2 cellular contexts compared by ENCODE assay signal in genomic region chr1:237864338-237865244, GRCh38.
TF ChIP-seq lines count a peak whose summit lies in the region.

No MANE protein-coding gene starts in this region.

TF ChIP-seq in HEK293, 187 proteins besides CTCF, POLR2A, EP300 and RAD21 (continued from another document):
- TF ChIP-seq ZNF692 (tag by site-specific recombination; IDR thresholded peaks at IDR 0.05) (peak; percentile 58; the same call in 1 of the 2 replicates), KLF16 (tag by site-specific recombination; IDR thresholded peaks at IDR 0.05) (peak; percentile 19; the same call in 1 of the 2 replicates), ZSCAN30 (tag by site-specific recombination; IDR thresholded peaks at IDR 0.05) (peak; percentile 87), ZBTB21 (tag by site-specific recombination; IDR thresholded peaks at IDR 0.05) (peak; percentile 36; the same call in 1 of the 2 replicates), ZNF660 (tag by site-specific recombination; IDR thresholded peaks at IDR 0.05) (peak; percentile 95), ZEB2 (tag by site-specific recombination; IDR thresholded peaks at IDR 0.05) (peak; percentile 63; the same call in 1 of the 2 replicates)
- TF ChIP-seq, protein P1, sequence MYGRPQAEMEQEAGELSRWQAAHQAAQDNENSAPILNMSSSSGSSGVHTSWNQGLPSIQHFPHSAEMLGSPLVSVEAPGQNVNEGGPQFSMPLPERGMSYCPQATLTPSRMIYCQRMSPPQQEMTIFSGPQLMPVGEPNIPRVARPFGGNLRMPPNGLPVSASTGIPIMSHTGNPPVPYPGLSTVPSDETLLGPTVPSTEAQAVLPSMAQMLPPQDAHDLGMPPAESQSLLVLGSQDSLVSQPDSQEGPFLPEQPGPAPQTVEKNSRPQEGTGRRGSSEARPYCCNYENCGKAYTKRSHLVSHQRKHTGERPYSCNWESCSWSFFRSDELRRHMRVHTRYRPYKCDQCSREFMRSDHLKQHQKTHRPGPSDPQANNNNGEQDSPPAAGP (tag by site-specific recombination; IDR thresholded peaks at IDR 0.05), result 0 out of 2 replicates have a peak, but pooled peaks have one; percentile 30

TF ChIP-seq in GM12878, 131 proteins besides CTCF, POLR2A, EP300 and RAD21 (continued from another document and continues in another):
- TF ChIP-seq ZNF217 (IDR thresholded peaks at IDR 0.05) (no peak), RELA (IDR thresholded peaks at IDR 0.05; ENCODE audit: borderline replicate concordance, partially characterized antibody) (peak; percentile 29), KLF5 (IDR thresholded peaks at IDR 0.05; ENCODE audit: partially characterized antibody) (no peak), BMI1 (IDR thresholded peaks at IDR 0.05; ENCODE audit: borderline replicate concordance) (no peak), FOXK2 (IDR thresholded peaks at IDR 0.05) (no peak), MEF2B (IDR thresholded peaks at IDR 0.05; ENCODE audit: partially characterized antibody, poor library complexity, severe bottlenecking) (no peak), GATAD2B (conservative IDR thresholded peaks at IDR 0.05; ENCODE audit: low read depth) (0 out of 2 replicates have a peak, but pooled peaks have one; percentile 36), CHD4 (IDR thresholded peaks at IDR 0.05) (no peak), TAF1 (IDR thresholded peaks at IDR 0.05; ENCODE audit: borderline replicate concordance, low read depth, low read length) (no peak), NR2C2 (IDR thresholded peaks at IDR 0.05; ENCODE audit: borderline replicate concordance, control insufficient read depth, insufficient read length, low read depth) (no peak), NR2F1 (conservative IDR thresholded peaks at IDR 0.05) (peak; percentile 94), EZH2 (IDR thresholded peaks at IDR 0.05; ENCODE audit: borderline replicate concordance, control insufficient read depth, low read depth, low read length) (no peak), ZNF592 (IDR thresholded peaks at IDR 0.05) (no peak), MYC (IDR thresholded peaks at IDR 0.05; ENCODE audit: insufficient read depth, insufficient read length, insufficient replicate concordance, low read length, severe bottlenecking) (no peak), PRDM15 (CRISPR knock-in tag; IDR thresholded peaks at IDR 0.05) (no peak), SRF (IDR thresholded peaks at IDR 0.05; ENCODE audit: low read depth in 2 of 2, low read length in 2 of 2) (no peak), ETV6 (conservative IDR thresholded peaks at IDR 0.05 in 1 of 2, IDR thresholded peaks at IDR 0.05 in 1 of 2; ENCODE audit: borderline replicate concordance in 1 of 2, low read depth in 1 of 2) (no peak), ASH2L (IDR thresholded peaks at IDR 0.05; ENCODE audit: borderline replicate concordance, low read depth) (no peak), CEBPB (IDR thresholded peaks at IDR 0.05; ENCODE audit: borderline replicate concordance in 1 of 2, low read depth in 2 of 2, low read length in 2 of 2) (no peak), CREB1 (IDR thresholded peaks at IDR 0.05; ENCODE audit: low read depth) (no peak), HDAC2 (IDR thresholded peaks at IDR 0.05) (no peak), TCF3 (IDR thresholded peaks at IDR 0.05; ENCODE audit: borderline replicate concordance, insufficient read depth, low read depth, low read length) (no peak), ESRRA (IDR thresholded peaks at IDR 0.05; ENCODE audit: low read length) (no peak), ZBTB11 (CRISPR knock-in tag; IDR thresholded peaks at IDR 0.05) (no peak), SREBF1 (IDR thresholded peaks at IDR 0.05; ENCODE audit: low read length) (no peak), YY1 (IDR thresholded peaks at IDR 0.05; ENCODE audit: low read depth, low read length) (0 out of 2 replicates have a peak, but pooled peaks have one; percentile 39), CREM (IDR thresholded peaks at IDR 0.05; ENCODE audit: low read depth) (no peak), GABPA (IDR thresholded peaks at IDR 0.05; ENCODE audit: low read depth) (no peak), TBL1XR1 (IDR thresholded peaks at IDR 0.05; ENCODE audit: low read depth, low read length) (no peak), PML (IDR thresholded peaks at IDR 0.05; ENCODE audit: low read length) (no peak), CBX5 (IDR thresholded peaks at IDR 0.05; ENCODE audit: low read depth) (no peak), SPI1 (IDR thresholded peaks at IDR 0.05; ENCODE audit: borderline replicate concordance, insufficient read depth, low read depth, low read length) (no peak), MEF2A (IDR thresholded peaks at IDR 0.05; ENCODE audit: insufficient read depth, low read depth, low read length) (no peak)
- TF ChIP-seq, protein P2, sequence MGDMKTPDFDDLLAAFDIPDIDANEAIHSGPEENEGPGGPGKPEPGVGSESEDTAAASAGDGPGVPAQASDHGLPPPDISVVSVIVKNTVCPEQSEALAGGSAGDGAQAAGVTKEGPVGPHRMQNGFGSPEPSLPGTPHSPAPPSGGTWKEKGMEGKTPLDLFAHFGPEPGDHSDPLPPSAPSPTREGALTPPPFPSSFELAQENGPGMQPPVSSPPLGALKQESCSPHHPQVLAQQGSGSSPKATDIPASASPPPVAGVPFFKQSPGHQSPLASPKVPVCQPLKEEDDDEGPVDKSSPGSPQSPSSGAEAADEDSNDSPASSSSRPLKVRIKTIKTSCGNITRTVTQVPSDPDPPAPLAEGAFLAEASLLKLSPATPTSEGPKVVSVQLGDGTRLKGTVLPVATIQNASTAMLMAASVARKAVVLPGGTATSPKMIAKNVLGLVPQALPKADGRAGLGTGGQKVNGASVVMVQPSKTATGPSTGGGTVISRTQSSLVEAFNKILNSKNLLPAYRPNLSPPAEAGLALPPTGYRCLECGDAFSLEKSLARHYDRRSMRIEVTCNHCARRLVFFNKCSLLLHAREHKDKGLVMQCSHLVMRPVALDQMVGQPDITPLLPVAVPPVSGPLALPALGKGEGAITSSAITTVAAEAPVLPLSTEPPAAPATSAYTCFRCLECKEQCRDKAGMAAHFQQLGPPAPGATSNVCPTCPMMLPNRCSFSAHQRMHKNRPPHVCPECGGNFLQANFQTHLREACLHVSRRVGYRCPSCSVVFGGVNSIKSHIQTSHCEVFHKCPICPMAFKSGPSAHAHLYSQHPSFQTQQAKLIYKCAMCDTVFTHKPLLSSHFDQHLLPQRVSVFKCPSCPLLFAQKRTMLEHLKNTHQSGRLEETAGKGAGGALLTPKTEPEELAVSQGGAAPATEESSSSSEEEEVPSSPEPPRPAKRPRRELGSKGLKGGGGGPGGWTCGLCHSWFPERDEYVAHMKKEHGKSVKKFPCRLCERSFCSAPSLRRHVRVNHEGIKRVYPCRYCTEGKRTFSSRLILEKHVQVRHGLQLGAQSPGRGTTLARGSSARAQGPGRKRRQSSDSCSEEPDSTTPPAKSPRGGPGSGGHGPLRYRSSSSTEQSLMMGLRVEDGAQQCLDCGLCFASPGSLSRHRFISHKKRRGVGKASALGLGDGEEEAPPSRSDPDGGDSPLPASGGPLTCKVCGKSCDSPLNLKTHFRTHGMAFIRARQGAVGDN (IDR thresholded peaks at IDR 0.05), result no peak
- TF ChIP-seq, protein P3, sequence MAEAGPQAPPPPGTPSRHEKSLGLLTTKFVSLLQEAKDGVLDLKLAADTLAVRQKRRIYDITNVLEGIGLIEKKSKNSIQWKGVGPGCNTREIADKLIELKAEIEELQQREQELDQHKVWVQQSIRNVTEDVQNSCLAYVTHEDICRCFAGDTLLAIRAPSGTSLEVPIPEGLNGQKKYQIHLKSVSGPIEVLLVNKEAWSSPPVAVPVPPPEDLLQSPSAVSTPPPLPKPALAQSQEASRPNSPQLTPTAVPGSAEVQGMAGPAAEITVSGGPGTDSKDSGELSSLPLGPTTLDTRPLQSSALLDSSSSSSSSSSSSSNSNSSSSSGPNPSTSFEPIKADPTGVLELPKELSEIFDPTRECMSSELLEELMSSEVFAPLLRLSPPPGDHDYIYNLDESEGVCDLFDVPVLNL (IDR thresholded peaks at IDR 0.05; ENCODE audit: low read depth, low read length), result no peak
- TF ChIP-seq, protein P4, sequence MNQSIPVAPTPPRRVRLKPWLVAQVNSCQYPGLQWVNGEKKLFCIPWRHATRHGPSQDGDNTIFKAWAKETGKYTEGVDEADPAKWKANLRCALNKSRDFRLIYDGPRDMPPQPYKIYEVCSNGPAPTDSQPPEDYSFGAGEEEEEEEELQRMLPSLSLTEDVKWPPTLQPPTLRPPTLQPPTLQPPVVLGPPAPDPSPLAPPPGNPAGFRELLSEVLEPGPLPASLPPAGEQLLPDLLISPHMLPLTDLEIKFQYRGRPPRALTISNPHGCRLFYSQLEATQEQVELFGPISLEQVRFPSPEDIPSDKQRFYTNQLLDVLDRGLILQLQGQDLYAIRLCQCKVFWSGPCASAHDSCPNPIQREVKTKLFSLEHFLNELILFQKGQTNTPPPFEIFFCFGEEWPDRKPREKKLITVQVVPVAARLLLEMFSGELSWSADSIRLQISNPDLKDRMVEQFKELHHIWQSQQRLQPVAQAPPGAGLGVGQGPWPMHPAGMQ (IDR thresholded peaks at IDR 0.05; ENCODE audit: borderline replicate concordance), result no peak
